16 cellular contexts compared by ENCODE assay signal in genomic region chr3:143283432-143284128, GRCh38.
DNase-seq lines count a peak whose midpoint lies in the region; ATAC-seq lines count a peak whose summit lies in the region.
"Had no signal": no experiment of that assay in that cellular context is flagged by ENCODE, and none has a peak within 500 bp of the region (broad histone marks: within the 10 kb centered on the region; RNA-seq: fewer than 3 reads in every experiment).

No MANE protein-coding gene starts in this region.

- ATAC-seq in HG03442 (IDR thresholded peaks at IDR 0.05; ENCODE audit: unreplicated experiment): no peak
- ATAC-seq: activated CD4-positive, CD25-positive, alpha-beta regulatory T cell treated with anti-CD3 and anti-CD28 coated beads, Interleukin-2, amount 50 U/mL, for 24 hours; heart right ventricle had no signal

- DNase-seq in NCI-H2029 (lab: John Stamatoyannopoulos, UW): peak; percentile 5
- DNase-seq in NCI-H2029 treated with DMSO at 0.1 percent for 48 hours (lab: John Stamatoyannopoulos, UW): no peak
- DNase-seq in LoVo (ENCODE audit: low spot score): peak; percentile 46
- DNase-seq in activated T-cell treated with anti-CD3 and anti-CD28 coated beads, Interleukin-2, amount 50 U/mL, for 48 hours: peak; percentile 39 to 40
- DNase-seq in myocyte (ENCODE audit: low read depth): peak; percentile 57
- no peak for DNase-seq in AML-193 (lab: John Stamatoyannopoulos, UW)
- no peak for DNase-seq in ecto neural progenitor cell (ENCODE audit: low spot score)
- DNase-seq: 8988T; activated effector memory CD4-positive, alpha-beta T cell treated with Interleukin-2 at 50 U/mL for 16 hours; heart right ventricle; NCI-H1694; NCI-H82; occipital lobe; trophoblast cell had no signal

Comparison
In these comparisons a context has a peak if more than half of its experiments do, and no peak if none do; other contexts are left out.
1. DNase-seq: peak in NCI-H2029 (single experiment), LoVo (single experiment), activated T-cell treated with anti-CD3 and anti-CD28 coated beads, Interleukin-2, amount 50 U/mL, for 48 hours (2 of 2) and myocyte (single experiment); none in NCI-H2029 treated with DMSO at 0.1 percent for 48 hours (single experiment), AML-193 (0 of 2) and ecto neural progenitor cell (single experiment).